9 cellular contexts compared by ENCODE assay signal in the genomic region with DNA sequence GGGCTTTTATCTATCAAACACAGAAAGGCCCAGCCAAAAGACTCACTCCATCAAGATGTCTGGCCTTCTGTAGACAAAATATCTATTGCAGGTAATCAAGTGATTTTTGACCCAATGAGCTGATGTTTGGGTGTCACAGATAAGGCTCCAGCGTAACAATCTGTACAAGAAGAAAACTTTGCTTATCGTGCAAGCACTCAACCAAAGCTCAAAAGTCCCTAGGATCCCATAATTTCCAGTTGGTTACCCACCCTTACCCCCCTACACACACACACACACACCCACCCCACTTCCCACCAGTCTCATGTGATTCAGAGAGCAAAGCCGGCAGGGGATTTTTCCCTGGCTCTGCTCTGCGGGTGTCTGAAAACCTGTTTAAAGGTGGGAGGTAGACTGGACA. TPM values are rescaled to one million over a fixed set of nuclear protein-coding genes. Genes with fewer than 3 reads are reported as not detected.
DNase-seq lines count a peak whose midpoint lies in the region; ATAC-seq and TF ChIP-seq lines count a peak whose summit lies in the region.
"Had no signal": no experiment of that assay in that cellular context is flagged by ENCODE, and none has a peak within 500 bp of the region (broad histone marks: within the 10 kb centered on the region; RNA-seq: fewer than 3 reads in every experiment).

No MANE protein-coding gene starts in this region.

- no peaks in the 10 kb centered on the region for H3K9me3 ChIP-seq in endodermal cell (ENCODE audit: control insufficient read depth, low read length)
- H3K9me3 ChIP-seq in gastrocnemius medialis: no peaks in the 10 kb centered on the region
- H3K9me3 ChIP-seq in Caco-2: no peaks in the 10 kb centered on the region

- POLR2A ChIA-PET in Caco-2 (lab: Charles Lee): no interaction called here

- CTCF ChIA-PET in Caco-2 (lab: Charles Lee): no interaction called here

- no peak for TF ChIP-seq POLR2A in gastrocnemius medialis (IDR thresholded peaks at IDR 0.05)

- peaks cover 64% of the 10 kb centered on the region for H3K4me1 Mint-ChIP-seq in T-helper 1 cell treated with Interleukin-12 subunit alpha and Interleukin-12 subunit beta and Interleukin-4 antibody, amounts not matched to agents 30 μg/mL and 1 μg/mL, for 36 hours (ENCODE audit: low read depth)
- H3K4me1 Mint-ChIP-seq in endodermal cell: peaks cover 43% of the 10 kb centered on the region
- H3K4me1 Mint-ChIP-seq in Caco-2 (ENCODE audit: low read depth, unreplicated experiment): no peaks in the 10 kb centered on the region

- H3K4me1 ChIP-seq in endodermal cell (ENCODE audit: control insufficient read depth, insufficient read depth, low read length): peaks cover 16% of the 10 kb centered on the region
- peaks cover 22 to 35% of the 10 kb centered on the region in 2 donors for H3K4me1 ChIP-seq in gastrocnemius medialis
- H3K4me1 ChIP-seq in Caco-2: no peaks in the 10 kb centered on the region

- DNase-seq in GM06990 (ENCODE audit: extremely low read depth, insufficient read length) (no peak), endodermal cell (no peak), gastrocnemius medialis (no peak), Caco-2 (no peak), epidermal melanocyte (ENCODE audit: insufficient read length, low spot score) (no peak), NCI-H446 treated with DMSO at 0.1 percent for 48 hours (lab: John Stamatoyannopoulos, UW) (no peak)
- DNase-seq: NCI-H774 had no signal

- in situ Hi-C loops in gastrocnemius medialis (cut with MboI; ENCODE audit: low sequenced_read_pairs in 4 of 4): loop anchor here in 3 of 4 donors (5.0 to 10.0 kb wide), 2 partner anchors 91 to 94 kb away; no protein-coding TSS in a partner anchor

- H3K36me3 ChIP-seq in GM06990 (ENCODE audit: control insufficient read depth, insufficient read depth, low read length): peaks cover 10% of the 10 kb centered on the region
- H3K36me3 ChIP-seq in endodermal cell (ENCODE audit: control insufficient read depth, insufficient read depth, low read length): peaks cover 54% of the 10 kb centered on the region
- no peaks in the 10 kb centered on the region for H3K36me3 ChIP-seq in gastrocnemius medialis
- H3K36me3 ChIP-seq in Caco-2 (ENCODE audit: control insufficient read depth, insufficient read depth, low read length): no peaks in the 10 kb centered on the region

- H3K27ac Mint-ChIP-seq in T-helper 1 cell treated with Interleukin-12 subunit alpha and Interleukin-12 subunit beta and Interleukin-4 antibody, amounts not matched to agents 30 μg/mL and 1 μg/mL, for 36 hours: peak overlapping the region; percentile 76
- H3K27ac Mint-ChIP-seq in endodermal cell: no peak overlapping the region
- no peak overlapping the region for H3K27ac Mint-ChIP-seq in Caco-2 (ENCODE audit: unreplicated experiment)

- no peaks in the 10 kb centered on the region for H3K9me3 Mint-ChIP-seq in T-helper 1 cell treated with Interleukin-12 subunit alpha and Interleukin-12 subunit beta and Interleukin-4 antibody, amounts not matched to agents 30 μg/mL and 1 μg/mL, for 36 hours
- H3K9me3 Mint-ChIP-seq in endodermal cell (no peaks in the 10 kb centered on the region), Caco-2 (ENCODE audit: unreplicated experiment) (no peaks in the 10 kb centered on the region)

- no peaks in the 10 kb centered on the region for H3K27me3 Mint-ChIP-seq in T-helper 1 cell treated with Interleukin-12 subunit alpha and Interleukin-12 subunit beta and Interleukin-4 antibody, amounts not matched to agents 30 μg/mL and 1 μg/mL, for 36 hours (ENCODE audit: low read depth)
- H3K27me3 Mint-ChIP-seq in endodermal cell (ENCODE audit: insufficient read depth): peaks cover 1% of the 10 kb centered on the region
- no peaks in the 10 kb centered on the region for H3K27me3 Mint-ChIP-seq in Caco-2 (ENCODE audit: insufficient read depth, unreplicated experiment)

- H3K27me3 ChIP-seq in GM06990 (replicated peaks; ENCODE audit: control insufficient read depth, insufficient read depth, low read length): no peaks in the 10 kb centered on the region
- no peaks in the 10 kb centered on the region for H3K27me3 ChIP-seq in endodermal cell (ENCODE audit: control insufficient read depth, insufficient read depth, low read length, poor library complexity, severe bottlenecking)
- no peaks in the 10 kb centered on the region for H3K27me3 ChIP-seq in gastrocnemius medialis
- no peaks in the 10 kb centered on the region for H3K27me3 ChIP-seq in Caco-2 (replicated peaks; ENCODE audit: control insufficient read depth, insufficient read depth, low read length)

- no peak for TF ChIP-seq CTCF in GM06990 (IDR thresholded peaks at IDR 0.05; ENCODE audit: insufficient read depth, low read length, poor library complexity, severe bottlenecking)
- TF ChIP-seq CTCF in endodermal cell (conservative IDR thresholded peaks at IDR 0.05): no peak
- TF ChIP-seq CTCF in gastrocnemius medialis (IDR thresholded peaks at IDR 0.05 in 4 of 5, conservative IDR thresholded peaks at IDR 0.05 in 1 of 5): no peak
- TF ChIP-seq CTCF in Caco-2 (IDR thresholded peaks at IDR 0.05; ENCODE audit: insufficient read depth in 1 of 2, low read depth in 1 of 2, low read length in 1 of 2, severe bottlenecking in 1 of 2, unreplicated experiment in 1 of 2): no peak

- intact Hi-C loops in gastrocnemius medialis (cut with DNase I; ENCODE audit: low total_unique reads) (no loop called here), Caco-2 (cut with micrococcal nuclease; ENCODE audit: unreplicated experiment) (no loop called here)

- peak overlapping the region; percentile 60 for H3K4me3 ChIP-seq in GM06990 (replicated peaks; ENCODE audit: low read depth, low read length)
- H3K4me3 ChIP-seq in endodermal cell (ENCODE audit: low read length): peak overlapping the region; percentile 30
- H3K4me3 ChIP-seq in gastrocnemius medialis: peak overlapping the region; percentile 28 to 84 (median 60)
- H3K4me3 ChIP-seq in Caco-2 (ENCODE audit: low read depth, low read length): no peak overlapping the region

- no peak overlapping the region for H3K27ac ChIP-seq in endodermal cell (ENCODE audit: low read depth, low read length)
- H3K27ac ChIP-seq in gastrocnemius medialis: peak overlapping the region; percentile 42 to 91 (median 70)

- no TSS peak for BruUV-seq in Caco-2 (replicated peaks; lab: Mats Ljungman, UMichigan)

- H3K9ac ChIP-seq in endodermal cell (ENCODE audit: extremely low read depth, low read length, poor library complexity, severe bottlenecking): no peak overlapping the region

- H3K36me3 Mint-ChIP-seq in T-helper 1 cell treated with Interleukin-12 subunit alpha and Interleukin-12 subunit beta and Interleukin-4 antibody, amounts not matched to agents 30 μg/mL and 1 μg/mL, for 36 hours (ENCODE audit: low read depth): peaks cover 48% of the 10 kb centered on the region
- H3K36me3 Mint-ChIP-seq in endodermal cell (ENCODE audit: low read depth): peaks cover 50% of the 10 kb centered on the region
- no peaks in the 10 kb centered on the region for H3K36me3 Mint-ChIP-seq in Caco-2 (ENCODE audit: insufficient read depth, unreplicated experiment)

- WGBS in endodermal cell (ENCODE audit: insufficient coverage in 1 of 2, insufficient read length in 1 of 2), 2 experiments: 95 to 100% methylated on average over 1 to 4 of the region's 4 CpGs

- ATAC-seq in gastrocnemius medialis (no peak), GM19023 (IDR thresholded peaks at IDR 0.05; ENCODE audit: unreplicated experiment) (no peak)

- peak overlapping the region; percentile 92 for H3K4me3 Mint-ChIP-seq in T-helper 1 cell treated with Interleukin-12 subunit alpha and Interleukin-12 subunit beta and Interleukin-4 antibody, amounts not matched to agents 30 μg/mL and 1 μg/mL, for 36 hours
- H3K4me3 Mint-ChIP-seq in endodermal cell (no peak overlapping the region), Caco-2 (ENCODE audit: unreplicated experiment) (no peak overlapping the region)

RNA-seq across cellular contexts. Expression of gene ITPKB, which starts 5.8 kb away (rescaled TPM):
- total RNA-seq in endodermal cell: 10 to 100 TPM; 22.4 to 28.3 TPM
- 12.3 TPM for polyA plus RNA-seq in endodermal cell (2013, experiment 1 of 2)
- polyA plus RNA-seq in endodermal cell (2013, experiment 2 of 2): 12.3 TPM
- total RNA-seq in gastrocnemius medialis: 10 to 100 TPM in 1 of 4 donors, 1 to 10 TPM in 3; 7.1 to 13.9 (median 7.8) TPM
- total RNA-seq in Caco-2 (2022): 4.4 and 5.2 TPM in 2 replicates
